ENCODE assay signal across 18 cellular contexts in the genomic region with DNA sequence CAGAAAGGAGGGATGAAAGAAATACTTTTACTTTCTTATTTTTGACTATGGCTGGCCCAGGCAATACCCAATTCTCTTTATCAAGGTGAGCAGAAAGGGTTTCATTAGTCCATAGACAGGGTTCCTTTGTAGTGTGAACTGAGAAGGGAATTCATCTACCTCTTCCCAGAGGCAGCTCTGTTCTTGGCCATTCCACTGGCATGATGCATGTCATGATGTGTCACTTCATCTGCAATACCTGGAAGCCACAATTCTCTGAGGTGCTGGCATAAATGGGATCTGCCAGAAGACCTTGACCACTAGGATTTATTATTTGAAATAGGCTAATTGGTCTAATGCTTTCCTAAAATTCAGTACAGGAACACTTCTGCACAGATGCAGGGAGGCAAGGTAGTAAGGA.
"Had no signal": no experiment of that assay in that cellular context is flagged by ENCODE, and none has a peak within 500 bp of the region (broad histone marks: within the 10 kb centered on the region; RNA-seq: fewer than 3 reads in every experiment).

No MANE protein-coding gene starts in this region.

- ATAC-seq: effector memory CD8-positive, alpha-beta T cell; heart left ventricle; left lobe of liver; natural killer cell had no signal

- H3K36me3 ChIP-seq: heart left ventricle, sigmoid colon, stomach, thoracic aorta, transverse colon had no signal

- H3K27me3 ChIP-seq: heart left ventricle, sigmoid colon, stomach, transverse colon had no signal

- DNase-seq: effector memory CD8-positive, alpha-beta T cell; erythroblast; foreskin melanocyte; heart left ventricle; hippocampal formation; kidney glomerular epithelial cell; natural killer cell; posterior cingulate gyrus; sigmoid colon; stimulated activated CD4-positive, alpha-beta T cell treated with anti-CD3 and anti-CD28 coated beads, Interleukin-12 subunit alpha, Interleukin-12 subunit beta, amount 100 ng/mL, for 4 hours; stimulated activated naive CD4-positive, alpha-beta T cell; stomach; substantia nigra; transverse colon had no signal

- H3K27ac ChIP-seq: coronary artery, skin epidermis, stomach, thoracic aorta, transverse colon had no signal

- H3K4me3 ChIP-seq: coronary artery, heart left ventricle, sigmoid colon, skin epidermis, stomach, thoracic aorta, transverse colon had no signal

- H3K9me3 ChIP-seq: sigmoid colon, stomach, thoracic aorta, transverse colon had no signal
